9 cellular contexts compared by ENCODE assay signal in genomic region chr3:177194319-177194718, GRCh38. TPM values are rescaled to one million over a fixed set of nuclear protein-coding genes. Genes with fewer than 3 reads are reported as not detected.
DNase-seq lines count a peak whose midpoint lies in the region; ATAC-seq and TF ChIP-seq lines count a peak whose summit lies in the region.
"Had no signal": no experiment of that assay in that cellular context is flagged by ENCODE, and none has a peak within 500 bp of the region (broad histone marks: within the 10 kb centered on the region; RNA-seq: fewer than 3 reads in every experiment).

No MANE protein-coding gene starts in this region.

- H3K4me1 ChIP-seq in SK-N-SH (ENCODE audit: control insufficient read depth in 1 of 2, insufficient read depth in 2 of 2, low read depth in 1 of 2, low read length in 1 of 2) (peaks cover 6 to 19% of the 10 kb centered on the region in 2 experiments; a peak in 3 of 4 replicates), gastroesophageal sphincter (peaks cover 0 to 69% (median 13%) of the 10 kb centered on the region in 3 donors), smooth muscle cell (ENCODE audit: low read depth) (peaks cover 36% of the 10 kb centered on the region)

- TF ChIP-seq CTCF in SK-N-SH (IDR thresholded peaks at IDR 0.05) (no peak), activated B cell treated with CpG ODN at 0.5 μM for 24 hours (IDR thresholded peaks at IDR 0.05) (no peak), gastroesophageal sphincter (IDR thresholded peaks at IDR 0.05) (no peak), smooth muscle cell (IDR thresholded peaks at IDR 0.05; ENCODE audit: borderline replicate concordance, insufficient read depth, poor library complexity, severe bottlenecking) (no peak)

- H3K4me2 ChIP-seq in SK-N-SH: peak overlapping the region; percentile 94
- peak overlapping the region; percentile 96 for H3K4me2 ChIP-seq in smooth muscle cell

- H4K20me1 ChIP-seq in SK-N-SH (ENCODE audit: insufficient read depth): peaks cover 45% of the 10 kb centered on the region
- peaks cover 67% of the 10 kb centered on the region for H4K20me1 ChIP-seq in smooth muscle cell (ENCODE audit: low read depth)

- ATAC-seq in SK-N-SH treated with all-trans-retinoic acid at 6 μM for 48 hours: no peak
- ATAC-seq in activated B cell treated with CpG ODN at 0.5 μM for 24 hours (ENCODE audit: low read depth): no peak
- ATAC-seq in gastroesophageal sphincter: no peak

- H3F3A ChIP-seq in SK-N-SH (replicated peaks; ENCODE audit: insufficient read depth) (peaks cover 11% of the 10 kb centered on the region), smooth muscle cell (ENCODE audit: low read depth) (peaks cover 5% of the 10 kb centered on the region)

- no peak overlapping the region for H2AFZ ChIP-seq in SK-N-SH (ENCODE audit: low read depth)
- H2AFZ ChIP-seq in smooth muscle cell (ENCODE audit: low read depth): no peak overlapping the region

- H3K9ac ChIP-seq in SK-N-SH (peak overlapping the region; percentile 97; the same call in 1 of the 2 replicates), smooth muscle cell (ENCODE audit: low read depth) (peak overlapping the region; percentile 90)

- H3K79me2 ChIP-seq in SK-N-SH (ENCODE audit: insufficient read depth) (peaks cover 74% of the 10 kb centered on the region), smooth muscle cell (ENCODE audit: low read depth) (peaks cover 77% of the 10 kb centered on the region)

- H3K27me3 ChIP-seq in SK-N-SH (ENCODE audit: insufficient read depth) (no peaks in the 10 kb centered on the region), gastroesophageal sphincter (no peaks in the 10 kb centered on the region), smooth muscle cell (ENCODE audit: low read depth) (no peaks in the 10 kb centered on the region), H7 (ENCODE audit: control insufficient read depth, insufficient read depth, low read length) (no peaks in the 10 kb centered on the region)

- H3K27ac ChIP-seq in SK-N-SH (ENCODE audit: low read depth in 2 of 2, low read length in 1 of 2): no peak overlapping the region
- H3K27ac ChIP-seq in gastroesophageal sphincter: peak overlapping the region in 3 of 4 donors; percentile 53 to 99 (median 98)
- H3K27ac ChIP-seq in smooth muscle cell (ENCODE audit: low read depth): peak overlapping the region; percentile 10
- H3K27ac ChIP-seq: 22Rv1 had no signal

- H3K27me3 Mint-ChIP-seq in activated B cell treated with CpG ODN at 0.5 μM for 24 hours: no peaks in the 10 kb centered on the region

- H3K36me3 ChIP-seq in SK-N-SH (replicated peaks in 1 of 2; ENCODE audit: control insufficient read depth in 1 of 2, insufficient read depth in 2 of 2, low read length in 1 of 2) (no peaks in the 10 kb centered on the region), gastroesophageal sphincter (no peaks in the 10 kb centered on the region), smooth muscle cell (ENCODE audit: low read depth) (no peaks in the 10 kb centered on the region), H7 (replicated peaks; ENCODE audit: control insufficient read depth, insufficient read depth, low read length) (no peaks in the 10 kb centered on the region)

- no peak for TF ChIP-seq EP300 in SK-N-SH (IDR thresholded peaks at IDR 0.05; ENCODE audit: borderline replicate concordance in 1 of 2, low read depth in 1 of 2, low read length in 1 of 2)
- no peak for TF ChIP-seq EP300 in gastroesophageal sphincter (IDR thresholded peaks at IDR 0.05)

- H3K36me3 Mint-ChIP-seq in activated B cell treated with CpG ODN at 0.5 μM for 24 hours (ENCODE audit: low read depth): peaks cover 32% of the 10 kb centered on the region

- 79% methylated on average over 1 of the region's 1 CpG for WGBS in SK-N-SH (ENCODE audit: low lambda C conversion rate)
- 15 to 21% methylated on average over 1 of the region's 1 CpG for WGBS in gastroesophageal sphincter (ENCODE audit: low coverage in 1 of 2), 2 donors
- 46% methylated on average over 1 of the region's 1 CpG for whole genome bisulfite sequencing in smooth muscle cell (ENCODE audit: low lambda C conversion rate)

- H3K4me3 ChIP-seq in SK-N-SH (ENCODE audit: low read depth in 2 of 2, low read length in 1 of 2): peak overlapping the region in 1 of 2 experiments; percentile 99; a peak in 2 of 4 replicates
- H3K4me3 ChIP-seq in gastroesophageal sphincter: peak overlapping the region in 1 of 2 donors; percentile 84
- peak overlapping the region; percentile 81 for H3K4me3 ChIP-seq in smooth muscle cell
- no peak overlapping the region; the same call in 1 of the 2 replicates for H3K4me3 ChIP-seq in H7 (ENCODE audit: insufficient read depth, low read depth, low read length)

- TF ChIP-seq RAD21 in SK-N-SH (IDR thresholded peaks at IDR 0.05; ENCODE audit: low read length): no peak

- H3K9me3 Mint-ChIP-seq in activated B cell treated with CpG ODN at 0.5 μM for 24 hours: no peaks in the 10 kb centered on the region

- H3K4me1 Mint-ChIP-seq in activated B cell treated with CpG ODN at 0.5 μM for 24 hours: peaks cover 68% of the 10 kb centered on the region

- no peaks in the 10 kb centered on the region for H3K9me3 ChIP-seq in SK-N-SH
- no peaks in the 10 kb centered on the region for H3K9me3 ChIP-seq in gastroesophageal sphincter
- H3K9me3 ChIP-seq in smooth muscle cell (replicated peaks; ENCODE audit: low read depth): no peaks in the 10 kb centered on the region

- POLR2A ChIA-PET in SK-N-SH (lab: Yijun Ruan, JAX) (interaction anchor here (4.2 kb wide), 1 partner anchor 167 kb away, joined by 51 read pairs; no protein-coding TSS in a partner anchor), activated B cell treated with CpG ODN at 0.5 μM for 24 hours (lab: Charles Lee) (interaction anchor here (0.7 to 7.0 kb wide), 5 partner anchors 14 to 166 kb away, joined by 3 to 247 read pairs (median 6); no protein-coding TSS in a partner anchor)

- H3K9me2 ChIP-seq in SK-N-SH: no peaks in the 10 kb centered on the region

- CTCF ChIA-PET in SK-N-SH (lab: Yijun Ruan, JAX) (interaction anchor here (1.2 to 2.7 kb wide), 3 partner anchors 14 to 165 kb away, joined by 3 to 11 read pairs (median 3); no protein-coding TSS in a partner anchor), activated B cell treated with CpG ODN at 0.5 μM for 24 hours (lab: Charles Lee) (interaction anchor here (1.1 kb wide), 1 partner anchor 166 kb away, joined by 3 read pairs; no protein-coding TSS in a partner anchor)

- peak overlapping the region; percentile 97 for H3K4me3 Mint-ChIP-seq in activated B cell treated with CpG ODN at 0.5 μM for 24 hours

- DNase-seq in SK-N-SH (no peak), activated B cell treated with CpG ODN at 0.5 μM for 24 hours (no peak), smooth muscle cell (lab: John Stamatoyannopoulos, UW; ENCODE audit: unreplicated experiment) (no peak), DMS153 treated with DMSO at 0.1 percent for 48 hours (lab: John Stamatoyannopoulos, UW; ENCODE audit: unreplicated experiment) (no peak), HT-29 (ENCODE audit: low spot score) (no peak), H7 (no peak)

- H3K27ac Mint-ChIP-seq in activated B cell treated with CpG ODN at 0.5 μM for 24 hours: peak overlapping the region; percentile 97

- no peak for TF ChIP-seq POLR2A in gastroesophageal sphincter (IDR thresholded peaks at IDR 0.05)

- intact Hi-C loops in activated B cell treated with CpG ODN at 0.5 μM for 24 hours (cut with micrococcal nuclease): loop anchor here (2.0 to 10.0 kb wide), 2 partner anchors 16 to 1190 kb away; no protein-coding TSS in a partner anchor

TF ChIP-seq in SK-N-SH, 30 proteins besides CTCF, POLR2A, EP300 and RAD21 (continues in another document):
- TF ChIP-seq RCOR1 (IDR thresholded peaks at IDR 0.05; ENCODE audit: low read length) (no peak), MEF2A (IDR thresholded peaks at IDR 0.05; ENCODE audit: borderline replicate concordance, low read depth) (no peak), ELF1 (IDR thresholded peaks at IDR 0.05) (no peak), POLR2AphosphoS5 (IDR thresholded peaks at IDR 0.05; ENCODE audit: low read depth, low read length) (no peak), MAX (IDR thresholded peaks at IDR 0.05; ENCODE audit: low read depth) (no peak), RFX5 (IDR thresholded peaks at IDR 0.05; ENCODE audit: low read length) (no peak), CHD2 (IDR thresholded peaks at IDR 0.05; ENCODE audit: low read length, partially characterized antibody) (no peak), FOXM1 (IDR thresholded peaks at IDR 0.05; ENCODE audit: low read depth) (no peak), SIN3A (IDR thresholded peaks at IDR 0.05; ENCODE audit: borderline replicate concordance, low read depth, low read length) (no peak), YY1 (IDR thresholded peaks at IDR 0.05; ENCODE audit: low read depth) (no peak)

TF ChIP-seq in SK-N-SH treated with all-trans-retinoic acid at 6 μM for 48 hours, 23 proteins besides CTCF, POLR2A, EP300 and RAD21:
- TF ChIP-seq ZFP30 (CRISPR knock-in tag; IDR thresholded peaks at IDR 0.05): no peak
- TF ChIP-seq ZNF70 (CRISPR knock-in tag; IDR thresholded peaks at IDR 0.05): no peak
- no peak for TF ChIP-seq TCF4 (CRISPR knock-in tag; IDR thresholded peaks at IDR 0.05; ENCODE audit: borderline replicate concordance)
- TF ChIP-seq CSDC2 (CRISPR knock-in tag; IDR thresholded peaks at IDR 0.05): no peak
- no peak for TF ChIP-seq PATZ1 (CRISPR knock-in tag; IDR thresholded peaks at IDR 0.05; ENCODE audit: borderline replicate concordance)

RNA-seq across cellular contexts. Expression of gene TBL1XR1, which starts 3.0 kb away (rescaled TPM):
- polyA plus RNA-seq in SK-N-SH (2012; rRNA removed): 16.7 and 20.9 TPM in 2 replicates
- 18.9 and 19.1 TPM in 2 replicates for polyA plus RNA-seq in SK-N-SH (2012; cell fraction: cytosol; rRNA removed)
- polyA plus RNA-seq in SK-N-SH (2012; cell fraction: nucleus; rRNA removed): 19.8 and 38.8 TPM in 2 replicates
- 312 and 372 TPM in 2 replicates for total RNA-seq in activated B cell treated with CpG ODN at 0.5 μM for 24 hours
- total RNA-seq in gastroesophageal sphincter: 100 to 1,000 TPM in 1 of 4 donors, 10 to 100 TPM in 3; 91.1 to 126 (median 97.4) TPM
- total RNA-seq in smooth muscle cell: 115 and 223 TPM in 2 replicates
- 19.9 and 26.7 TPM in 2 replicates for polyA plus RNA-seq in smooth muscle cell
- total RNA-seq in HT-29 (2014; rRNA removed; shearing (Covaris generic)): 107 and 119 TPM in 2 replicates
- total RNA-seq in H7 (2014; rRNA removed; shearing (Covaris generic)): 119 and 156 TPM in 2 replicates

Comparison
In these comparisons a context has a peak if more than half of its experiments do, and no peak if none do; other contexts are left out.
1. H3K27ac ChIP-seq: peak in gastroesophageal sphincter (3 of 4) and smooth muscle cell (single experiment); none in SK-N-SH (0 of 2).